15 cellular contexts compared by ENCODE assay signal in genomic region chr4:123423819-123424218, GRCh38.
"Had no signal": no experiment of that assay in that cellular context is flagged by ENCODE, and none has a peak within 500 bp of the region (broad histone marks: within the 10 kb centered on the region; RNA-seq: fewer than 3 reads in every experiment).

No MANE protein-coding gene starts in this region.

- DNase-seq: activated B cell treated with CpG ODN at 0.5 μM for 24 hours; activated CD4-positive, alpha-beta T cell treated with anti-CD3 and anti-CD28 coated beads, Interleukin-2, amount 50 U/mL, for 4 hours; brain microvascular endothelial cell; effector CD4-positive, alpha-beta T cell; islet precursor cell; naive B cell; retina; transverse colon had no signal

- ATAC-seq: stimulated activated memory B cell treated with anti-CD40 and anti-IgM and Interleukin-4, amounts not matched to agents 10 μg/mL and 1 μg/mL and 100 μg/mL, for 72 hours had no signal

- H3K27ac Mint-ChIP-seq: activated B cell treated with CpG ODN at 0.5 μM for 24 hours; stimulated activated memory B cell treated with anti-CD40 and anti-IgM and Interleukin-4, amounts not matched to agents 10 μg/mL and 1 μg/mL and 100 μg/mL, for 72 hours had no signal

- H3K4me3 ChIP-seq: coronary artery, esophagus muscularis mucosa, hepatocyte, lung, SJSA1, transverse colon had no signal

- H3K27me3 Mint-ChIP-seq: activated B cell treated with CpG ODN at 0.5 μM for 24 hours; naive B cell; stimulated activated memory B cell treated with anti-CD40 and anti-IgM and Interleukin-4, amounts not matched to agents 10 μg/mL and 1 μg/mL and 100 μg/mL, for 72 hours had no signal

- H3K4me3 Mint-ChIP-seq: activated B cell treated with CpG ODN at 0.5 μM for 24 hours; central memory CD8-positive, alpha-beta T cell; naive B cell; stimulated activated memory B cell treated with anti-CD40 and anti-IgM and Interleukin-4, amounts not matched to agents 10 μg/mL and 1 μg/mL and 100 μg/mL, for 72 hours had no signal

- H3K9me3 Mint-ChIP-seq: central memory CD8-positive, alpha-beta T cell had no signal

- H3K36me3 Mint-ChIP-seq: naive B cell had no signal

- H3K4me1 Mint-ChIP-seq: central memory CD8-positive, alpha-beta T cell had no signal
